9 cellular contexts compared by ENCODE assay signal in the genomic region with DNA sequence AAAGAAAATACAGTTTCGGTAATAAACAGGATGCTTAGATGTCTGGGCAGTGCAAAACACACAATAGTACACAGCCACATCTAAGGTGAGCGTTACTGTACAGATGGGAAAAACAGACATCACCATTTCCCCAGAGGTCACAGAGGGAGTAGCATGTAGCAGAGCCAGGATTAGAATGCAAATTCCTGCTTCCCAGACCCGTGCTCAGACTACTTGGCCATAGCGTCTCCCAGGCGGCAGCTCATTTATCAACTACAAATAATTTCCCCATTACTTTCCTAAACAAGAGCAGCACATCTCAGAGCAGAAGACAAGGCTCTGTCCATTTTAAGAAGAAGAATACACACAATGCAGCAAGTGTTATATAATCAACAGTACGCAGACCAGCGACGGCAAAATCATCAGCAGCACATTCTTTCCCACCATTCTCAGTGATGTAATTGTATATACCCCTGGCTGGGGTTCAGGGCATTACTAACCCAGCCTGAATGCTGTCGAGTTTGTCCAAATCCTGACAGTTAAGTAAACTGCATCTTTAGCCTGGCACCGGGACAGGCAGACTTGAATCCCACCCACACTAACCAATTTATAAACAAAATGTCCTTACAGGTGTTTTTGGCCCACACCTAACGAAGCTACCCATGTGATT.
DNase-seq lines count a peak whose midpoint lies in the region; ATAC-seq and TF ChIP-seq lines count a peak whose summit lies in the region.
"Had no signal": no experiment of that assay in that cellular context is flagged by ENCODE, and none has a peak within 500 bp of the region (broad histone marks: within the 10 kb centered on the region; RNA-seq: fewer than 3 reads in every experiment).

No MANE protein-coding gene starts in this region.

- no peaks in the 10 kb centered on the region for H3K4me1 ChIP-seq in foreskin keratinocyte

- POLR2A ChIA-PET in activated CD8-positive, alpha-beta T cell treated with anti-CD3 and anti-CD28 coated beads, Interleukin-2, amount 10 ng/mL, durations not matched to agents 7 days and 5 days (lab: Charles Lee): no interaction called here

- no peaks in the 10 kb centered on the region for H3K27me3 ChIP-seq in foreskin keratinocyte

- ATAC-seq in foreskin keratinocyte (peak; percentile 29), HG03432 (IDR thresholded peaks at IDR 0.05; ENCODE audit: unreplicated experiment) (no peak)
- no peak for ATAC-seq in activated CD8-positive, alpha-beta T cell treated with anti-CD3 and anti-CD28 coated beads, Interleukin-2, amount 10 ng/mL, durations not matched to agents 7 days and 5 days

- H3K36me3 Mint-ChIP-seq in activated CD8-positive, alpha-beta T cell treated with anti-CD3 and anti-CD28 coated beads, Interleukin-2, amount 10 ng/mL, durations not matched to agents 7 days and 5 days (ENCODE audit: low read depth): no peaks in the 10 kb centered on the region

- no peaks in the 10 kb centered on the region for H3K27me3 Mint-ChIP-seq in activated CD8-positive, alpha-beta T cell treated with anti-CD3 and anti-CD28 coated beads, Interleukin-2, amount 10 ng/mL, durations not matched to agents 7 days and 5 days (ENCODE audit: low read depth)

- H3K27ac Mint-ChIP-seq in activated CD8-positive, alpha-beta T cell treated with anti-CD3 and anti-CD28 coated beads, Interleukin-2, amount 10 ng/mL, durations not matched to agents 7 days and 5 days: no peak overlapping the region

- H3K4me3 Mint-ChIP-seq in activated CD8-positive, alpha-beta T cell treated with anti-CD3 and anti-CD28 coated beads, Interleukin-2, amount 10 ng/mL, durations not matched to agents 7 days and 5 days: no peak overlapping the region

- peak; percentile 51 for DNase-seq in GM04503 (ENCODE audit: low read depth)
- peak; percentile 71 for DNase-seq in NCI-H748 (lab: John Stamatoyannopoulos, UW; ENCODE audit: unreplicated experiment)
- DNase-seq in foreskin keratinocyte: no peak
- peak; percentile 85 for DNase-seq in retinal pigment epithelial cell (ENCODE audit: low read depth)
- DNase-seq in iPS-NIHi7 (ENCODE audit: extremely low spot score): no peak
- no peak for DNase-seq in activated CD4-positive, alpha-beta T cell treated with anti-CD3 and anti-CD28 coated beads for 48 hours
- DNase-seq in activated CD8-positive, alpha-beta T cell treated with anti-CD3 and anti-CD28 coated beads, Interleukin-2, amount 10 ng/mL, durations not matched to agents 7 days and 5 days: no peak

- no peaks in the 10 kb centered on the region for H3K4me1 Mint-ChIP-seq in activated CD8-positive, alpha-beta T cell treated with anti-CD3 and anti-CD28 coated beads, Interleukin-2, amount 10 ng/mL, durations not matched to agents 7 days and 5 days (ENCODE audit: low read depth)

- peak overlapping the region; percentile 25 for H3K4me3 ChIP-seq in retinal pigment epithelial cell (ENCODE audit: low read length)

- CTCF ChIA-PET in activated CD8-positive, alpha-beta T cell treated with anti-CD3 and anti-CD28 coated beads, Interleukin-2, amount 10 ng/mL, durations not matched to agents 7 days and 5 days (lab: Charles Lee): no interaction called here

- TF ChIP-seq CTCF in foreskin keratinocyte (conservative IDR thresholded peaks at IDR 0.05) (no peak), retinal pigment epithelial cell (conservative IDR thresholded peaks at IDR 0.05; ENCODE audit: low read depth, low read length) (peak; percentile 43)

- no peak overlapping the region for H3K27ac ChIP-seq in foreskin keratinocyte
- H3K27ac ChIP-seq: epithelial cell of prostate had no signal

- H3K9me3 Mint-ChIP-seq in activated CD8-positive, alpha-beta T cell treated with anti-CD3 and anti-CD28 coated beads, Interleukin-2, amount 10 ng/mL, durations not matched to agents 7 days and 5 days (ENCODE audit: insufficient read depth): no peaks in the 10 kb centered on the region

Comparison
In these comparisons a context has a peak if more than half of its experiments do, and no peak if none do; other contexts are left out.
1. DNase-seq: peak in GM04503 (single experiment), NCI-H748 (single experiment) and retinal pigment epithelial cell (single experiment); none in foreskin keratinocyte (0 of 2), iPS-NIHi7 (single experiment), activated CD4-positive, alpha-beta T cell treated with anti-CD3 and anti-CD28 coated beads for 48 hours (single experiment) and activated CD8-positive, alpha-beta T cell treated with anti-CD3 and anti-CD28 coated beads, Interleukin-2, amount 10 ng/mL, durations not matched to agents 7 days and 5 days (single experiment).